In genomic region chr9:136691316-136692189, GRCh38 we compare ENCODE assay signal across 1 cellular context.
TF ChIP-seq lines count a peak whose summit lies in the region.

No MANE protein-coding gene starts in this region.

TF ChIP-seq in H1, 55 proteins besides CTCF, POLR2A, EP300 and RAD21:
- TF ChIP-seq CHD2 (IDR thresholded peaks at IDR 0.05; ENCODE audit: low read length): no peak
- TF ChIP-seq JUND (IDR thresholded peaks at IDR 0.05; ENCODE audit: low read length): no peak
- TF ChIP-seq, protein P1, sequence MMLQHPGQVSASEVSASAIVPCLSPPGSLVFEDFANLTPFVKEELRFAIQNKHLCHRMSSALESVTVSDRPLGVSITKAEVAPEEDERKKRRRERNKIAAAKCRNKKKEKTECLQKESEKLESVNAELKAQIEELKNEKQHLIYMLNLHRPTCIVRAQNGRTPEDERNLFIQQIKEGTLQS (IDR thresholded peaks at IDR 0.05; ENCODE audit: insufficient read depth, low read depth, low read length): no peak
- no peak for TF ChIP-seq HDAC6 (IDR thresholded peaks at IDR 0.05; ENCODE audit: low read depth, low read length)
- TF ChIP-seq CEBPB (IDR thresholded peaks at IDR 0.05; ENCODE audit: low read depth, low read length): no peak
- no peak for TF ChIP-seq TAF7 (optimal IDR thresholded peaks at IDR 0.05; ENCODE audit: borderline replicate concordance, low read depth, low read length)
- TF ChIP-seq POU5F1 (IDR thresholded peaks at IDR 0.05; ENCODE audit: low read depth, low read length): no peak
- no peak for TF ChIP-seq ZNF274 (IDR thresholded peaks at IDR 0.05; ENCODE audit: borderline replicate concordance, extremely low read depth, low read length)
- TF ChIP-seq EZH2 (IDR thresholded peaks at IDR 0.05; ENCODE audit: low read depth, low read length, severe bottlenecking): no peak
- TF ChIP-seq SIX5 (IDR thresholded peaks at IDR 0.05; ENCODE audit: low read depth, low read length): no peak
- no peak for TF ChIP-seq SP2 (IDR thresholded peaks at IDR 0.05; ENCODE audit: low read length)
- no peak for TF ChIP-seq NRF1 (IDR thresholded peaks at IDR 0.05; ENCODE audit: low read depth, low read length)
- TF ChIP-seq ASH2L (IDR thresholded peaks at IDR 0.05; ENCODE audit: low read length): no peak
- TF ChIP-seq TBP (IDR thresholded peaks at IDR 0.05; ENCODE audit: low read depth, low read length): no peak
